11 cellular contexts compared by ENCODE assay signal in genomic region chr13:53204598-53204997, GRCh38.
"Had no signal": no experiment of that assay in that cellular context is flagged by ENCODE, and none has a peak within 500 bp of the region (broad histone marks: within the 10 kb centered on the region; RNA-seq: fewer than 3 reads in every experiment).

No MANE protein-coding gene starts in this region.

- H3K4me1 ChIP-seq: HAP-1 had no signal

- H3K27ac ChIP-seq: GM23248 had no signal

- H3K9ac ChIP-seq: GM23248 had no signal

- H2AFZ ChIP-seq: GM23248, GM23338 had no signal

- H3K36me3 ChIP-seq: HAP-1 had no signal

- DNase-seq: GM23248, GOT3, H7, H9, HCEC 1CT, HFFc6 had no signal

- H3K4me2 ChIP-seq: GM23338 had no signal

- ATAC-seq: GM23338, HCT116 had no signal

- H3K9me3 ChIP-seq: HAP-1 had no signal

- FAIRE-seq: H1, H54 had no signal

- H3K4me3 ChIP-seq: GM23248, GM23338, HAP-1 had no signal
